In the genomic region with DNA sequence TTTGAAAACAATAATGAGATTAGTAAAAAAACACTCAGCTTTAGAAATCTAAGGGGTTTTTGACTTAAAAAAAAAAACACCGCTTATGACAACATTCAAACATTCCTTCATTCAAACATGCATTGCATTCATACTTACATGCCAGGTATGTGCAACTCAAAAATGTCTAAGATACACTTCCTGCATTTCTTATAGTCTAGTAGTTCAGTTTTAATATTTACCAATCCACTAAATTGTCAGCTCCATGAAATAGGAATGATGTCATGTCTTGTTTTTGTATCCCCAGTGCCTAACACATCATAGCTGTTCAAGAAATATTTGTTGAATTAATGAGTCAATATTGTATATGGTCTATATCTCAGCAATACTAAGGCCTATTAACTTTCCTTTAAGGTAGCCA, we compare ENCODE assay signal across 17 cellular contexts.
"Had no signal": no experiment of that assay in that cellular context is flagged by ENCODE, and none has a peak within 500 bp of the region (broad histone marks: within the 10 kb centered on the region; RNA-seq: fewer than 3 reads in every experiment).

No MANE protein-coding gene starts in this region.

- ATAC-seq: activated CD4-positive, CD25-positive, alpha-beta regulatory T cell treated with anti-CD3 and anti-CD28 coated beads, Interleukin-2, amount 50 U/mL, for 24 hours; activated CD8-positive, alpha-beta T cell treated with anti-CD3 and anti-CD28 coated beads for 36 hours; gastrocnemius medialis; naive thymus-derived CD4-positive, alpha-beta T cell; sciatic nerve; stimulated activated naive B cell treated with anti-CD40 and anti-IgM and Interleukin-4, amounts not matched to agents 10 μg/mL and 1 μg/mL and 100 μg/mL, for 72 hours; T-cell had no signal

- DNase-seq: activated CD4-positive, alpha-beta T cell treated with anti-CD3 and anti-CD28 coated beads, Interleukin-2, amount 10 ng/mL, durations not matched to agents 7 days and 5 days; activated CD8-positive, alpha-beta T cell treated with anti-CD3 and anti-CD28 coated beads for 36 hours; activated gamma-delta T cell treated with Interleukin-2 at 50 U/mL for 16 hours; dermis blood vessel endothelial cell; effector CD8-positive, alpha-beta T cell; gastrocnemius medialis; head of caudate nucleus; islet precursor cell; naive thymus-derived CD4-positive, alpha-beta T cell; occipital lobe; posterior cingulate gyrus; stimulated activated CD4-positive, alpha-beta T cell treated with anti-CD3 and anti-CD28 coated beads, Interleukin-15, amount 100 ng/mL, for 24 hours; stimulated activated CD8-positive, alpha-beta memory T cell treated with anti-CD3 and anti-CD28 coated beads, Interleukin-4, amount 100 ng/mL, for 48 hours; stimulated activated naive B cell treated with anti-CD40 and anti-IgM and Interleukin-4, amounts not matched to agents 10 μg/mL and 1 μg/mL and 100 μg/mL, for 72 hours; T-cell had no signal
